In genomic region chr16:86100205-86101134, GRCh38 we compare ENCODE assay signal across 25 cellular contexts.
DNase-seq lines count a peak whose midpoint lies in the region; ATAC-seq and TF ChIP-seq lines count a peak whose summit lies in the region.
"Had no signal": no experiment of that assay in that cellular context is flagged by ENCODE, and none has a peak within 500 bp of the region (broad histone marks: within the 10 kb centered on the region; RNA-seq: fewer than 3 reads in every experiment).

No MANE protein-coding gene starts in this region.

- no peak overlapping the region for H2BK120ac ChIP-seq in mesendoderm (ENCODE audit: low read depth, low read length)

- H3K79me2 ChIP-seq in mesendoderm (ENCODE audit: control insufficient read depth, insufficient read depth, low read length), result no peaks in the 10 kb centered on the region

- TF ChIP-seq CTCF in endodermal cell (conservative IDR thresholded peaks at IDR 0.05), result no peak

- H3K56ac ChIP-seq in mesendoderm (ENCODE audit: low read length), result no peak overlapping the region

- H2AK5ac ChIP-seq in mesendoderm (ENCODE audit: low read length), result no peak overlapping the region

- no peak overlapping the region for H4K5ac ChIP-seq in mesendoderm (ENCODE audit: low read length)

- H4K8ac ChIP-seq in mesendoderm (ENCODE audit: low read depth, low read length), result no peak overlapping the region

- H3K9ac ChIP-seq in endodermal cell (ENCODE audit: extremely low read depth, low read length, poor library complexity, severe bottlenecking) (no peak overlapping the region), mesendoderm (ENCODE audit: low read length) (no peak overlapping the region)
- H3K9ac ChIP-seq: BLaER1 treated with 17β-estradiol and CSF1 and Interleukin-3, amounts not matched to agents 10 nM and 100 nM had no signal

- H3K18ac ChIP-seq in mesendoderm (ENCODE audit: low read length), result no peak overlapping the region

- no peak overlapping the region for H3K4me2 ChIP-seq in mesendoderm (ENCODE audit: low read length)
- H3K4me2 ChIP-seq: BLaER1 treated with 17β-estradiol and CSF1 and Interleukin-3, amounts not matched to agents 10 nM and 100 nM had no signal

- no peak overlapping the region for H2BK5ac ChIP-seq in mesendoderm (ENCODE audit: low read length)

- no peak overlapping the region for H3K23ac ChIP-seq in mesendoderm (ENCODE audit: low read length)

- no peak overlapping the region for H3K4me3 Mint-ChIP-seq in endodermal cell
- H3K4me3 Mint-ChIP-seq: activated CD4-positive, alpha-beta T cell treated with anti-CD3 and anti-CD28 coated beads, Interleukin-2, amount 10 ng/mL, durations not matched to agents 24 days and 14 days; activated CD8-positive, alpha-beta memory T cell treated with anti-CD3 and anti-CD28 coated beads, Interleukin-2, amount 10 ng/mL, durations not matched to agents 7 days and 5 days; natural killer cell treated with Interleukin-12 subunit alpha and Interleukin-12 subunit beta and Interleukin-15 and Interleukin-18, amount 100 ng/mL, for 72 hours; T-helper 2 cell treated with Interferon-gamma antibody and Interleukin-4, amounts not matched to agents 5 μg/mL and 100 μg/mL, for 36 hours had no signal

- H3K4me1 ChIP-seq in endodermal cell (ENCODE audit: control insufficient read depth, insufficient read depth, low read length) (no peaks in the 10 kb centered on the region), mesendoderm (ENCODE audit: control insufficient read depth, low read depth, low read length) (no peaks in the 10 kb centered on the region)
- H3K4me1 ChIP-seq: testis had no signal

- H3K27ac ChIP-seq in endodermal cell (ENCODE audit: low read depth, low read length) (no peak overlapping the region), mesendoderm (ENCODE audit: low read depth, low read length) (no peak overlapping the region)
- H3K27ac ChIP-seq: 22Rv1; BLaER1 treated with 17β-estradiol and CSF1 and Interleukin-3, amounts not matched to agents 10 nM and 100 nM; SK-N-MC; testis; VCaP had no signal

- WGBS in endodermal cell (ENCODE audit: insufficient coverage in 1 of 2, insufficient read length in 1 of 2), 2 experiments, result 82 to 87% methylated on average over 3 to 11 of the region's 11 CpGs
- WGBS in mesendoderm (ENCODE audit: extremely low coverage, insufficient coverage, low lambda C conversion rate), result no CpG with 5 or more reads among the region's 11 CpGs

- peaks cover 3% of the 10 kb centered on the region for H3K27me3 ChIP-seq in endodermal cell (ENCODE audit: control insufficient read depth, insufficient read depth, low read length, poor library complexity, severe bottlenecking)
- no peaks in the 10 kb centered on the region for H3K27me3 ChIP-seq in mesendoderm (ENCODE audit: insufficient read depth, low read length, poor library complexity)
- H3K27me3 ChIP-seq: BLaER1 treated with 17β-estradiol and CSF1 and Interleukin-3, amounts not matched to agents 10 nM and 100 nM; MG63; testis had no signal

- H3K27me3 Mint-ChIP-seq in endodermal cell (ENCODE audit: insufficient read depth), result peaks cover 7% of the 10 kb centered on the region
- H3K27me3 Mint-ChIP-seq: activated CD8-positive, alpha-beta memory T cell treated with anti-CD3 and anti-CD28 coated beads, Interleukin-2, amount 10 ng/mL, durations not matched to agents 7 days and 5 days had no signal

- no peaks in the 10 kb centered on the region for H3K36me3 Mint-ChIP-seq in endodermal cell (ENCODE audit: low read depth)
- H3K36me3 Mint-ChIP-seq: activated CD8-positive, alpha-beta memory T cell treated with anti-CD3 and anti-CD28 coated beads, Interleukin-2, amount 10 ng/mL, durations not matched to agents 7 days and 5 days; natural killer cell treated with Interleukin-12 subunit alpha and Interleukin-12 subunit beta and Interleukin-15 and Interleukin-18, amount 100 ng/mL, for 72 hours had no signal

- no peak overlapping the region for H2BK15ac ChIP-seq in mesendoderm (replicated peaks; ENCODE audit: low read depth)

- no peak for ATAC-seq in HG02973 (IDR thresholded peaks at IDR 0.05; ENCODE audit: unreplicated experiment)
- ATAC-seq: activated CD8-positive, alpha-beta memory T cell treated with anti-CD3 and anti-CD28 coated beads, Interleukin-2, amount 10 ng/mL, durations not matched to agents 7 days and 5 days; esophagus mucosa; left lobe of liver; natural killer cell treated with Interleukin-12 subunit alpha and Interleukin-12 subunit beta and Interleukin-15 and Interleukin-18, amount 100 ng/mL, for 72 hours had no signal

- H3K9me3 Mint-ChIP-seq in endodermal cell, result peaks cover 5% of the 10 kb centered on the region
- H3K9me3 Mint-ChIP-seq: activated CD4-positive, alpha-beta T cell treated with anti-CD3 and anti-CD28 coated beads, Interleukin-2, amount 10 ng/mL, durations not matched to agents 24 days and 14 days; natural killer cell treated with Interleukin-12 subunit alpha and Interleukin-12 subunit beta and Interleukin-15 and Interleukin-18, amount 100 ng/mL, for 72 hours; T-helper 2 cell treated with Interferon-gamma antibody and Interleukin-4, amounts not matched to agents 5 μg/mL and 100 μg/mL, for 36 hours had no signal

- DNase-seq in NCI-H82 (lab: John Stamatoyannopoulos, UW), result peak; percentile 18
- no peak for DNase-seq in NCI-H82 treated with DMSO at 0.1 percent for 48 hours (lab: John Stamatoyannopoulos, UW; ENCODE audit: unreplicated experiment)
- peak; percentile 48 for DNase-seq in endodermal cell
- peak; percentile 33 for DNase-seq in mesendoderm
- no peak for DNase-seq in NCI-H1105 (lab: John Stamatoyannopoulos, UW)
- DNase-seq in activated T-cell treated with anti-CD3 and anti-CD28 coated beads, Interleukin-2, amount 50 U/mL, for 1 hour, result no peak
- no peak for DNase-seq in activated CD4-positive, alpha-beta T cell treated with anti-CD3 and anti-CD28 coated beads, Interleukin-2, amount 50 U/mL, for 48 hours
- DNase-seq: activated CD4-positive, alpha-beta T cell treated with anti-CD3 and anti-CD28 coated beads, Interleukin-2, amount 10 ng/mL, durations not matched to agents 24 days and 14 days; activated CD8-positive, alpha-beta memory T cell treated with anti-CD3 and anti-CD28 coated beads, Interleukin-2, amount 10 ng/mL, durations not matched to agents 7 days and 5 days; activated gamma-delta T cell treated with Interleukin-2 at 50 U/mL for 16 hours; effector CD8-positive, alpha-beta T cell; MG63; midbrain; NCI-H1436 treated with DMSO at 0.1 percent for 48 hours; NCI-H510A treated with DMSO at 0.1 percent for 48 hours; testis had no signal

- H3K36me3 ChIP-seq in endodermal cell (ENCODE audit: control insufficient read depth, insufficient read depth, low read length) (no peaks in the 10 kb centered on the region), mesendoderm (ENCODE audit: control insufficient read depth, insufficient read depth, low read length) (no peaks in the 10 kb centered on the region)
- H3K36me3 ChIP-seq: BLaER1 treated with 17β-estradiol and CSF1 and Interleukin-3, amounts not matched to agents 10 nM and 100 nM; MG63 had no signal

- H3K79me1 ChIP-seq in mesendoderm (ENCODE audit: low read length), result no peaks in the 10 kb centered on the region

- H3K4me3 ChIP-seq in endodermal cell (ENCODE audit: low read length), result no peak overlapping the region
- H3K4me3 ChIP-seq in mesendoderm (ENCODE audit: low read length), result no peak overlapping the region
- H3K4me3 ChIP-seq: BLaER1 treated with 17β-estradiol and CSF1 and Interleukin-3, amounts not matched to agents 10 nM and 100 nM; MG63; SK-N-MC; testis had no signal

- no peak overlapping the region for H3K4ac ChIP-seq in mesendoderm (ENCODE audit: low read depth, low read length)

- H3K9me3 ChIP-seq in endodermal cell (ENCODE audit: control insufficient read depth, low read length), result no peaks in the 10 kb centered on the region
- H3K9me3 ChIP-seq: BLaER1 treated with 17β-estradiol and CSF1 and Interleukin-3, amounts not matched to agents 10 nM and 100 nM; MG63; testis had no signal

- no peak overlapping the region for H3K27ac Mint-ChIP-seq in endodermal cell
- H3K27ac Mint-ChIP-seq: activated CD4-positive, alpha-beta T cell treated with anti-CD3 and anti-CD28 coated beads, Interleukin-2, amount 10 ng/mL, durations not matched to agents 24 days and 14 days; activated CD8-positive, alpha-beta memory T cell treated with anti-CD3 and anti-CD28 coated beads, Interleukin-2, amount 10 ng/mL, durations not matched to agents 7 days and 5 days; natural killer cell treated with Interleukin-12 subunit alpha and Interleukin-12 subunit beta and Interleukin-15 and Interleukin-18, amount 100 ng/mL, for 72 hours; T-helper 2 cell treated with Interferon-gamma antibody and Interleukin-4, amounts not matched to agents 5 μg/mL and 100 μg/mL, for 36 hours had no signal

- no peaks in the 10 kb centered on the region for H3K4me1 Mint-ChIP-seq in endodermal cell
- H3K4me1 Mint-ChIP-seq: activated CD4-positive, alpha-beta T cell treated with anti-CD3 and anti-CD28 coated beads, Interleukin-2, amount 10 ng/mL, durations not matched to agents 24 days and 14 days; activated CD8-positive, alpha-beta memory T cell treated with anti-CD3 and anti-CD28 coated beads, Interleukin-2, amount 10 ng/mL, durations not matched to agents 7 days and 5 days had no signal

Comparison
In these comparisons a context has a peak if more than half of its experiments do, and no peak if none do; other contexts are left out.
1. DNase-seq: peak in NCI-H82 (single experiment), endodermal cell (single experiment) and mesendoderm (single experiment); none in NCI-H82 treated with DMSO at 0.1 percent for 48 hours (single experiment), NCI-H1105 (single experiment), activated T-cell treated with anti-CD3 and anti-CD28 coated beads, Interleukin-2, amount 50 U/mL, for 1 hour (single experiment) and activated CD4-positive, alpha-beta T cell treated with anti-CD3 and anti-CD28 coated beads, Interleukin-2, amount 50 U/mL, for 48 hours (0 of 2).